In genomic region chr16:86107190-86107589, GRCh38 we compare ENCODE assay signal across 1 cellular context.
TF ChIP-seq lines count a peak whose summit lies in the region.

No MANE protein-coding gene starts in this region.

TF ChIP-seq in GM23338, 12 proteins besides CTCF, POLR2A, EP300 and RAD21 (continued from another document):
- TF ChIP-seq ETS1 (IDR thresholded peaks at IDR 0.05) (no peak), ZNF462 (CRISPR knock-in tag; IDR thresholded peaks at IDR 0.05) (no peak), ZNF331 (CRISPR knock-in tag; IDR thresholded peaks at IDR 0.05; ENCODE audit: low read depth) (no peak), EZH2phosphoT487 (IDR thresholded peaks at IDR 0.05; ENCODE audit: unreplicated experiment) (no peak)
